In the genomic region with DNA sequence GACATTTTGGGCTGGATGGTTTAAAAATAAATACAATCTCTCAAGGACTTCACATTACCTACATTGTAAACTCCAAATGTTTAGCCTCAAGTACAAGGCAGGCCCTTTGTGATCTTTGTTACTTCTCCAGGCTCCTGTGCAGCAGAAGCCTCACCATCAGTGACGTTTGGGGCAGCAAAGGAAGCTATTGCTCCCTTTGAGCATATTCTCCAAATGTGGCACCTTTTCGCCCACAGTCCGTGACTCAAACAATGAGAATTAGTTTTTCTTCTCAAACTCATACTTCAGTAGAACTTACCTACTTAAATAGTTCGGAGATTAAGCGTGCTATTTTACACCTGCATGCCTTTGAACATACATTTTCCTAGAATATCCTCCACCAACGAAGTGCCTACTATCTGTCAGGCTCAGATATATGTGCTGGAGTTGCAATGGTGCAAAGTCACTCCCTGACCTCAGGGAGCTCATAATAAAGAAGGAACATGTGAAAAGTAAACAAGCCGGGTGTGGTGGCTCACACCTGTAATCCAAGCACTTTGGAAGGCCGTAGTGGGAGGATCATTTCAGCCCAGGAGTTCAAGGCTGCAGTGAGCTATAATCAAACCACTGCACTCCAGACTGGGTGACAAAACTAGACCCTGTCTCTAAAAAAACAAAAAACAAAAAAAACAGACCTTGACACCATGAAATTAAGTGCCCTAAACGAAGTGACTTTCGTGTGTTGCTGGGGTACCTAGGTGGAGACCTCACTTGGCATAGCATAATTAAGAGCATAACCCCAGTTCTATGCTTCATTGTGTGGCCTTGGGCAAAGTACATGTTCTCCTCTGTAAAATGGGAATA, we compare ENCODE assay signal across 9 cellular contexts. TPM values are rescaled to one million over a fixed set of nuclear protein-coding genes. Genes with fewer than 3 reads are reported as not detected.
DNase-seq lines count a peak whose midpoint lies in the region; ATAC-seq, FAIRE-seq and TF ChIP-seq lines count a peak whose summit lies in the region.
"Had no signal": no experiment of that assay in that cellular context is flagged by ENCODE, and none has a peak within 500 bp of the region (broad histone marks: within the 10 kb centered on the region; RNA-seq: fewer than 3 reads in every experiment).

No MANE protein-coding gene starts in this region.

- peak overlapping the region; percentile 89 for H3K27ac Mint-ChIP-seq in activated naive CD4-positive, alpha-beta T cell treated with anti-CD3 and anti-CD28 coated beads, Interleukin-2, amount 10 ng/mL, durations not matched to agents 7 days and 5 days

- no peak for TF ChIP-seq CTCF in GM12878 (IDR thresholded peaks at IDR 0.05 in 2 of 3, conservative IDR thresholded peaks at IDR 0.05 in 1 of 3; ENCODE audit: control insufficient read depth in 2 of 3, extremely low read depth in 1 of 3, insufficient read depth in 1 of 3, low read depth in 3 of 3, low read length in 3 of 3)
- TF ChIP-seq CTCF in upper lobe of right lung (IDR thresholded peaks at IDR 0.05) = no peak

- peak overlapping the region; percentile 10 for H2AFZ ChIP-seq in GM12878 (ENCODE audit: control insufficient read depth, low read depth, low read length)

- no peak for TF ChIP-seq EP300 in GM12878 (IDR thresholded peaks at IDR 0.05; ENCODE audit: borderline replicate concordance in 1 of 2, control insufficient read depth in 1 of 2, low read depth in 2 of 2, low read length in 2 of 2)

- H3K4me1 ChIP-seq in GM12878 (ENCODE audit: control insufficient read depth, insufficient read depth, low read length) = no peaks in the 10 kb centered on the region
- peaks cover 15% of the 10 kb centered on the region for H3K4me1 ChIP-seq in mesodermal cell (ENCODE audit: control insufficient read depth, insufficient read depth, low read length, poor library complexity, severe bottlenecking)
- H3K4me1 ChIP-seq in upper lobe of right lung = peaks cover 26% of the 10 kb centered on the region

- POLR2A ChIA-PET in GM12878 (lab: Charles Lee) (interaction anchor here (1.4 to 1.9 kb wide), 2 partner anchors 15 to 145 kb away, joined by 4 read pairs; a partner anchor contains a TSS), HEK293T (lab: Yijun Ruan, JAX) (interaction anchor here (0.8 to 5.2 kb wide), 11 partner anchors 8 to 142 kb away, joined by 3 to 90 read pairs (median 5); a partner anchor contains a TSS)

- H3K36me3 Mint-ChIP-seq in activated naive CD4-positive, alpha-beta T cell treated with anti-CD3 and anti-CD28 coated beads, Interleukin-2, amount 10 ng/mL, durations not matched to agents 7 days and 5 days = peaks cover 26% of the 10 kb centered on the region

- DNase-seq in activated naive CD4-positive, alpha-beta T cell treated with anti-CD3 and anti-CD28 coated beads, Interleukin-2, amount 10 ng/mL, durations not matched to agents 7 days and 5 days = no peak
- no peak for DNase-seq in activated naive CD4-positive, alpha-beta T cell (lab: John Stamatoyannopoulos, UW)
- DNase-seq in GM12878 (ENCODE audit: low read depth, low spot score) = no peak
- no peak for DNase-seq in upper lobe of right lung
- no peak for DNase-seq in HEK293T (ENCODE audit: extremely low spot score)

- H3K27ac ChIP-seq in GM12878 (ENCODE audit: control insufficient read depth, insufficient read depth) (no peak overlapping the region), mesodermal cell (ENCODE audit: low read depth, low read length, severe bottlenecking) (peak overlapping the region; percentile 94), upper lobe of right lung (peak overlapping the region; percentile 86)

- RAD21 ChIA-PET in GM12878 (lab: Charles Lee; ENCODE audit: unreplicated experiment) = interaction anchor here (0.7 to 2.4 kb wide), 2 partner anchors 15 to 200 kb away, joined by 3 to 17 read pairs; a partner anchor contains a TSS

- H3K27me3 ChIP-seq in GM12878 (replicated peaks in 1 of 2; ENCODE audit: control insufficient read depth in 2 of 2, insufficient read depth in 2 of 2, low read length in 1 of 2) (no peaks in the 10 kb centered on the region), upper lobe of right lung (no peaks in the 10 kb centered on the region)

- H4K20me1 ChIP-seq in GM12878 (ENCODE audit: control insufficient read depth, insufficient read depth) = no peaks in the 10 kb centered on the region

- peaks cover 50% of the 10 kb centered on the region for H3K4me1 Mint-ChIP-seq in activated naive CD4-positive, alpha-beta T cell treated with anti-CD3 and anti-CD28 coated beads, Interleukin-2, amount 10 ng/mL, durations not matched to agents 7 days and 5 days

- H3K79me2 ChIP-seq in GM12878 (ENCODE audit: control insufficient read depth, insufficient read depth, low read length) = peaks cover 29% of the 10 kb centered on the region

- peak overlapping the region; percentile 97 for H3K4me3 Mint-ChIP-seq in activated naive CD4-positive, alpha-beta T cell treated with anti-CD3 and anti-CD28 coated beads, Interleukin-2, amount 10 ng/mL, durations not matched to agents 7 days and 5 days

- CTCF ChIA-PET in activated naive CD4-positive, alpha-beta T cell treated with anti-CD3 and anti-CD28 coated beads, Interleukin-2, amount 10 ng/mL, durations not matched to agents 7 days and 5 days (lab: Charles Lee) = interaction anchor here (0.9 to 2.9 kb wide), 3 partner anchors 11 to 59 kb away, joined by 3 to 16 read pairs (median 3); no protein-coding TSS in a partner anchor
- CTCF ChIA-PET in GM12878 (lab: Yijun Ruan, JAX) = interaction anchor here (1.0 to 5.1 kb wide), 5 partner anchors 9 to 122 kb away, joined by 3 to 56 read pairs (median 6); no protein-coding TSS in a partner anchor
- CTCF ChIA-PET in HEK293T (lab: Yijun Ruan, JAX) = interaction anchor here (1.1 to 3.6 kb wide), 3 partner anchors 16 to 18 kb away, joined by 4 to 26 read pairs (median 10); no protein-coding TSS in a partner anchor

- peaks cover 3 to 16% of the 10 kb centered on the region in 2 experiments for H3K36me3 ChIP-seq in GM12878 (ENCODE audit: control insufficient read depth in 2 of 2, insufficient read depth in 2 of 2, low read length in 1 of 2)
- H3K36me3 ChIP-seq in mesodermal cell (ENCODE audit: control insufficient read depth, insufficient read depth, low read length) = peaks cover 19% of the 10 kb centered on the region
- H3K36me3 ChIP-seq in upper lobe of right lung = peaks cover 15% of the 10 kb centered on the region

- ATAC-seq in GM12878 (no peak), upper lobe of right lung (no peak), GM18858 (IDR thresholded peaks at IDR 0.05; ENCODE audit: unreplicated experiment) (no peak), HG03196 (IDR thresholded peaks at IDR 0.05; ENCODE audit: unreplicated experiment) (no peak)

- H3K9me3 ChIP-seq in GM12878 (replicated peaks; ENCODE audit: control insufficient read depth, insufficient read depth, low read length) (no peaks in the 10 kb centered on the region), mesodermal cell (ENCODE audit: control insufficient read depth, low read length) (no peaks in the 10 kb centered on the region), upper lobe of right lung (no peaks in the 10 kb centered on the region)

- no peak for TF ChIP-seq POLR2A in GM12878 (IDR thresholded peaks at IDR 0.05; ENCODE audit: low read depth, low read length)

- in situ Hi-C loops in GM12878 (cut with MboI) = no loop called here

- no peak for FAIRE-seq in GM12878 (lab: Jason Lieb, UNC)

- peaks cover 19% of the 10 kb centered on the region for H3K27me3 Mint-ChIP-seq in activated naive CD4-positive, alpha-beta T cell treated with anti-CD3 and anti-CD28 coated beads, Interleukin-2, amount 10 ng/mL, durations not matched to agents 7 days and 5 days

- 56% methylated on average over 10 of the region's 10 CpGs for WGBS in GM12878 (ENCODE audit: insufficient coverage, insufficient replicate concordance, low lambda C conversion rate, missing lambda C conversion rate)
- 85 to 88% methylated on average over 10 of the region's 10 CpGs for WGBS in mesodermal cell (ENCODE audit: insufficient coverage in 2 of 2), 2 experiments

- intact Hi-C loops in GM12878 (cut with micrococcal nuclease; ENCODE audit: unreplicated experiment) (loop anchor here (5.0 kb wide), 1 partner anchor 114 kb away; a partner anchor contains a TSS), upper lobe of right lung (cut with DNase I) (no loop called here)

- no TSS peak for BruUV-seq in GM12878 (replicated peaks; lab: Mats Ljungman, UMichigan)

- peak overlapping the region; percentile 23 for H3K4me2 ChIP-seq in GM12878 (ENCODE audit: control insufficient read depth, insufficient read depth)

- no peak for TF ChIP-seq RAD21 in GM12878 (IDR thresholded peaks at IDR 0.05; ENCODE audit: insufficient read depth, low read depth, low read length)

- no peaks in the 10 kb centered on the region for H3K9me3 Mint-ChIP-seq in activated naive CD4-positive, alpha-beta T cell treated with anti-CD3 and anti-CD28 coated beads, Interleukin-2, amount 10 ng/mL, durations not matched to agents 7 days and 5 days

- SMC1A ChIA-PET in GM12878 (lab: Charles Lee; ENCODE audit: uncharacterized antibody, unreplicated experiment) = interaction anchor here (1.1 to 2.6 kb wide), 2 partner anchors 16 to 200 kb away, joined by 4 to 24 read pairs; a partner anchor contains a TSS

- H3K4me3 ChIP-seq in GM12878 (peak overlapping the region; percentile 89), mesodermal cell (ENCODE audit: extremely low read depth, insufficient read depth, low read length, poor library complexity, severe bottlenecking) (peak overlapping the region; percentile 88), upper lobe of right lung (peak overlapping the region; percentile 83)

- H3K9ac ChIP-seq in GM12878 (ENCODE audit: control insufficient read depth, insufficient read depth, low read length) = peak overlapping the region; percentile 59

RNA-seq across cellular contexts. Expression of a gene that starts 1.2 kb away (rescaled TPM):
- total RNA-seq in GM12878 (2013; cell fraction: nucleolus; rRNA removed) = 22.9 and 36.3 TPM in 2 replicates
- total RNA-seq in GM12878 (2014; rRNA removed) (59.4 and 59.8 TPM in 2 replicates), GM12878 (2014; rRNA removed; fragmentation: Illumina TruSeq; extraction: Trizol) (55.4 and 56.2 TPM in 2 replicates), GM12878 (2021) (52.8 and 58.1 TPM in 2 replicates), upper lobe of right lung (26.3 TPM)
- 18.9 TPM for polyA plus RNA-seq in GM12878 (2011; ENCODE audit: low read depth)
- polyA plus RNA-seq in GM12878 (2011; rRNA removed) (15.2 and 29.3 TPM in 2 replicates), GM12878 (2014; fragmentation: Illumina TruSeq; extraction: Trizol) (62.1 and 76.3 TPM in 2 replicates), GM12878 (2014; fragmentation: Nextera tagmentation; extraction: Ambion mirVana) (10 to 100 TPM; 39.6 to 50.9 TPM), GM12878 (2014; rRNA removed) (49.5 and 54.5 TPM in 2 replicates), GM12878 (2016; fragmentation: Nextera tagmentation; extraction: Ambion mirVana) (10 to 100 TPM; 63.9 to 65.8 TPM)
- 42.5 and 47.8 TPM in 2 replicates for polyA plus RNA-seq in GM12878 (2011; cell fraction: cytosol; rRNA removed)
- 38.2 and 45.7 TPM in 2 replicates for polyA plus RNA-seq in GM12878 (2011; cell fraction: nucleus; rRNA removed)
- 19.8 and 21.2 TPM in 2 replicates for polyA plus RNA-seq in GM12878 (2012)
- polyA minus RNA-seq in GM12878 (2011; rRNA and poly(A)+ RNA removed) = 39.4 and 48.2 TPM in 2 replicates
- polyA minus RNA-seq in GM12878 (2011; cell fraction: cytosol; rRNA and poly(A)+ RNA removed) = 11.6 and 19.4 TPM in 2 replicates
- polyA minus RNA-seq in GM12878 (2011; cell fraction: nucleus; rRNA and poly(A)+ RNA removed) = 8.1 and 17.4 TPM in 2 replicates
- polyA plus RNA-seq in mesodermal cell (2013, experiment 1 of 2) = 38.7 TPM
- polyA plus RNA-seq in mesodermal cell (2013, experiment 2 of 2) = 33.6 TPM

RNA-seq across cellular contexts. Expression of a gene that starts 4.0 kb away (rescaled TPM):
- total RNA-seq in GM12878 (2013; cell fraction: nucleolus; rRNA removed) = 59.3 and 69.6 TPM in 2 replicates
- total RNA-seq in GM12878 (2014; rRNA removed) (23.4 and 25.8 TPM in 2 replicates), GM12878 (2014; rRNA removed; fragmentation: Illumina TruSeq; extraction: Trizol) (10.1 and 11.6 TPM in 2 replicates), GM12878 (2021) (31.3 and 33.1 TPM in 2 replicates), upper lobe of right lung (37.2 TPM)
- 11.3 TPM for polyA plus RNA-seq in GM12878 (2011; ENCODE audit: low read depth)
- polyA plus RNA-seq in GM12878 (2011; rRNA removed) (6.7 and 9.2 TPM in 2 replicates), GM12878 (2014; fragmentation: Illumina TruSeq; extraction: Trizol) (3.2 and 9.2 TPM in 2 replicates), GM12878 (2014; fragmentation: Nextera tagmentation; extraction: Ambion mirVana) (under 1 TPM; 0.23 to 0.82 TPM), GM12878 (2014; rRNA removed) (24.1 and 28.2 TPM in 2 replicates), GM12878 (2016; fragmentation: Nextera tagmentation; extraction: Ambion mirVana) (10 to 100 TPM; 11.4 to 13.4 TPM)
- polyA plus RNA-seq in GM12878 (2011; cell fraction: cytosol; rRNA removed) = 13.1 and 17.6 TPM in 2 replicates
- polyA plus RNA-seq in GM12878 (2011; cell fraction: nucleus; rRNA removed) = 96.6 and 98.8 TPM in 2 replicates
- 19.5 and 28.6 TPM in 2 replicates for polyA plus RNA-seq in GM12878 (2012)
- polyA minus RNA-seq in GM12878 (2011; rRNA and poly(A)+ RNA removed) = 10.4 and 22.9 TPM in 2 replicates
- polyA minus RNA-seq in GM12878 (2011; cell fraction: cytosol; rRNA and poly(A)+ RNA removed) = 7.6 and 10.5 TPM in 2 replicates
- polyA minus RNA-seq in GM12878 (2011; cell fraction: nucleus; rRNA and poly(A)+ RNA removed) = 36.0 and 57.0 TPM in 2 replicates
- 32.9 TPM for polyA plus RNA-seq in mesodermal cell (2013, experiment 1 of 2)
- 31.6 TPM for polyA plus RNA-seq in mesodermal cell (2013, experiment 2 of 2)

RNA-seq across cellular contexts. Expression of a gene that starts 18.0 kb away (rescaled TPM):
- total RNA-seq in GM12878 (2013; cell fraction: nucleolus; rRNA removed) = not detected in 2 replicates
- total RNA-seq in GM12878 (2014; rRNA removed) (not detected in 2 replicates), GM12878 (2014; rRNA removed; fragmentation: Illumina TruSeq; extraction: Trizol) (not detected in 2 replicates), GM12878 (2021) (0.54 TPM in 1 of 2 replicates, not detected in the other), upper lobe of right lung (not detected)
- polyA plus RNA-seq in GM12878 (2011; ENCODE audit: low read depth) = not detected
- polyA plus RNA-seq in GM12878 (2011; rRNA removed) (not detected in 2 replicates), GM12878 (2014; fragmentation: Illumina TruSeq; extraction: Trizol) (not detected in 2 replicates), GM12878 (2014; fragmentation: Nextera tagmentation; extraction: Ambion mirVana) (not detected), GM12878 (2014; rRNA removed) (not detected in 2 replicates), GM12878 (2016; fragmentation: Nextera tagmentation; extraction: Ambion mirVana) (not detected)
- polyA plus RNA-seq in GM12878 (2011; cell fraction: cytosol; rRNA removed) = not detected in 2 replicates
- polyA plus RNA-seq in GM12878 (2011; cell fraction: nucleus; rRNA removed) = not detected in 2 replicates
- not detected in 2 replicates for polyA plus RNA-seq in GM12878 (2012)
- polyA minus RNA-seq in GM12878 (2011; rRNA and poly(A)+ RNA removed) = not detected in 2 replicates
- not detected in 2 replicates for polyA minus RNA-seq in GM12878 (2011; cell fraction: cytosol; rRNA and poly(A)+ RNA removed)
- polyA minus RNA-seq in GM12878 (2011; cell fraction: nucleus; rRNA and poly(A)+ RNA removed) = 1.1 TPM in 1 of 2 replicates, not detected in the other
- not detected for polyA plus RNA-seq in mesodermal cell (2013, experiment 1 of 2)
- polyA plus RNA-seq in mesodermal cell (2013, experiment 2 of 2) = not detected
- total RNA-seq: M059J had no signal

RNA-seq across cellular contexts. Expression of a gene that starts 20.2 kb away (rescaled TPM):
- total RNA-seq in GM12878 (2013; cell fraction: nucleolus; rRNA removed) = not detected in 2 replicates
- total RNA-seq in GM12878 (2014; rRNA removed) = 0.11 TPM in 1 of 2 replicates, not detected in the other
- 0.13 and 0.14 TPM in 2 replicates for total RNA-seq in GM12878 (2014; rRNA removed; fragmentation: Illumina TruSeq; extraction: Trizol)
- total RNA-seq in GM12878 (2021) = 0.51 and 1.4 TPM in 2 replicates
- polyA plus RNA-seq in GM12878 (2011; ENCODE audit: low read depth) = 1.7 TPM
- 0.17 and 0.18 TPM in 2 replicates for polyA plus RNA-seq in GM12878 (2011; rRNA removed)
- polyA plus RNA-seq in GM12878 (2011; cell fraction: cytosol; rRNA removed) = 0.17 and 1.4 TPM in 2 replicates
- polyA plus RNA-seq in GM12878 (2011; cell fraction: nucleus; rRNA removed) = 0.79 and 1.0 TPM in 2 replicates
- 3.2 and 3.6 TPM in 2 replicates for polyA plus RNA-seq in GM12878 (2012)
- 0.12 and 0.86 TPM in 2 replicates for polyA plus RNA-seq in GM12878 (2014; fragmentation: Illumina TruSeq; extraction: Trizol)
- polyA plus RNA-seq in GM12878 (2014; fragmentation: Nextera tagmentation; extraction: Ambion mirVana) = under 1 TPM; 0.11 TPM
- 0.34 and 0.63 TPM in 2 replicates for polyA plus RNA-seq in GM12878 (2014; rRNA removed)
- polyA plus RNA-seq in GM12878 (2016; fragmentation: Nextera tagmentation; extraction: Ambion mirVana) = under 1 TPM; 0.39 to 0.81 TPM
- not detected in 2 replicates for polyA minus RNA-seq in GM12878 (2011; rRNA and poly(A)+ RNA removed)
- polyA minus RNA-seq in GM12878 (2011; cell fraction: cytosol; rRNA and poly(A)+ RNA removed) = not detected in 2 replicates
- not detected in 2 replicates for polyA minus RNA-seq in GM12878 (2011; cell fraction: nucleus; rRNA and poly(A)+ RNA removed)
- 27.6 TPM for polyA plus RNA-seq in mesodermal cell (2013, experiment 1 of 2)
- 24.5 TPM for polyA plus RNA-seq in mesodermal cell (2013, experiment 2 of 2)
- total RNA-seq in upper lobe of right lung = 61.5 TPM

RNA-seq across cellular contexts. Expression of a gene that starts 41.2 kb away (rescaled TPM):
- not detected in 2 replicates for total RNA-seq in GM12878 (2013; cell fraction: nucleolus; rRNA removed)
- total RNA-seq in GM12878 (2014; rRNA removed) (not detected in 2 replicates), GM12878 (2014; rRNA removed; fragmentation: Illumina TruSeq; extraction: Trizol) (not detected in 2 replicates), GM12878 (2021) (not detected in 2 replicates), upper lobe of right lung (not detected)
- polyA plus RNA-seq in GM12878 (2011; ENCODE audit: low read depth) = not detected
- polyA plus RNA-seq in GM12878 (2011; rRNA removed) (not detected in 2 replicates), GM12878 (2014; fragmentation: Illumina TruSeq; extraction: Trizol) (not detected in 2 replicates), GM12878 (2014; fragmentation: Nextera tagmentation; extraction: Ambion mirVana) (not detected), GM12878 (2014; rRNA removed) (not detected in 2 replicates), GM12878 (2016; fragmentation: Nextera tagmentation; extraction: Ambion mirVana) (not detected)
- not detected in 2 replicates for polyA plus RNA-seq in GM12878 (2011; cell fraction: cytosol; rRNA removed)
- not detected in 2 replicates for polyA plus RNA-seq in GM12878 (2011; cell fraction: nucleus; rRNA removed)
- not detected in 2 replicates for polyA plus RNA-seq in GM12878 (2012)
- not detected in 2 replicates for polyA minus RNA-seq in GM12878 (2011; rRNA and poly(A)+ RNA removed)
- not detected in 2 replicates for polyA minus RNA-seq in GM12878 (2011; cell fraction: cytosol; rRNA and poly(A)+ RNA removed)
- polyA minus RNA-seq in GM12878 (2011; cell fraction: nucleus; rRNA and poly(A)+ RNA removed) = not detected in 2 replicates
- polyA plus RNA-seq in mesodermal cell (2013, experiment 1 of 2) = not detected
- polyA plus RNA-seq in mesodermal cell (2013, experiment 2 of 2) = not detected
- total RNA-seq: M059J had no signal
